In the genomic region with DNA sequence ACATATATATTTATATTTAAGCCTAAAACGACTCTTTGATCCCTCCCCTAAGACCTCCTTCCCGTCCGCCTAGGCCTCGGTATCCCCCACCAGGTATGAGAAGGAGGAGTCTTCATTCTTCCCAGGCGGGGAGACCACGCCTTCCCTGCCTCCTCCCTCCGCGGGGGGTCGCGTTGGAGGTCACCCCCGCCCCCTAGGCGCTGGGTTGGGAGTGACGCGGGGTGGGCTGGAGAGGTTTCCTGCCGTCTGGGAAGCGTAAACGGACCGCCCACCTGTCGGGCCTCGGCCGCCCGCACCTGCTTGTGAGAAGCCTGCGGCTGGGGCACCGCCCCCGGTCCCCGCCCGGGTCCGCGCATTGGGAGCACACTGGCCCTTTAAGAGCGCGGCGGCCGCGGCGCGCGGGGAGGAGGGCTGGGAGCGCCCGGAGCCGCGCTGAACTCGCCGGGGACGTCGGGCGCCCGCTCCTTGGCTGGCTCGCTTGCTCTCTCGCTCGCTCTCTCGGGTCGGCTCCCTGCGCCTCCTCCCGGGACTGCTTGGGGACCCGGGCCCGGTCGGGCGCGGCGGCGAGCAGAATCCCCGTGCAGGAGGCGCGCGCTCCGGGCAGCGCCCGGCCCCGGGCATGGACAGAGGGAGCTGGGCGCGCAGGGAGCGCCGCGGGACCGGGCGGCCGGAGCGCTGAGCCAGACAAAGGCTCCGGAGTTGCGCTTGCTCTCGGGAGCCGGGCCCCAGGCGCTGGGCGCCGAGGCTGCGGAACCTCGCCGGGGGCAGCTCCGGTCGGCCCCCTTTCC, we compare ENCODE assay signal across 1 cellular context.
TF ChIP-seq lines count a peak whose summit lies in the region.

Gene MMP15, plus strand, starts transcription at position 404 of the 788 bp plus-strand sequence. CDS start 597 bp downstream, outside the sequence.

TF ChIP-seq in HEK293, 187 proteins besides CTCF, POLR2A, EP300 and RAD21 (continued from another document):
- TF ChIP-seq, protein P1, sequence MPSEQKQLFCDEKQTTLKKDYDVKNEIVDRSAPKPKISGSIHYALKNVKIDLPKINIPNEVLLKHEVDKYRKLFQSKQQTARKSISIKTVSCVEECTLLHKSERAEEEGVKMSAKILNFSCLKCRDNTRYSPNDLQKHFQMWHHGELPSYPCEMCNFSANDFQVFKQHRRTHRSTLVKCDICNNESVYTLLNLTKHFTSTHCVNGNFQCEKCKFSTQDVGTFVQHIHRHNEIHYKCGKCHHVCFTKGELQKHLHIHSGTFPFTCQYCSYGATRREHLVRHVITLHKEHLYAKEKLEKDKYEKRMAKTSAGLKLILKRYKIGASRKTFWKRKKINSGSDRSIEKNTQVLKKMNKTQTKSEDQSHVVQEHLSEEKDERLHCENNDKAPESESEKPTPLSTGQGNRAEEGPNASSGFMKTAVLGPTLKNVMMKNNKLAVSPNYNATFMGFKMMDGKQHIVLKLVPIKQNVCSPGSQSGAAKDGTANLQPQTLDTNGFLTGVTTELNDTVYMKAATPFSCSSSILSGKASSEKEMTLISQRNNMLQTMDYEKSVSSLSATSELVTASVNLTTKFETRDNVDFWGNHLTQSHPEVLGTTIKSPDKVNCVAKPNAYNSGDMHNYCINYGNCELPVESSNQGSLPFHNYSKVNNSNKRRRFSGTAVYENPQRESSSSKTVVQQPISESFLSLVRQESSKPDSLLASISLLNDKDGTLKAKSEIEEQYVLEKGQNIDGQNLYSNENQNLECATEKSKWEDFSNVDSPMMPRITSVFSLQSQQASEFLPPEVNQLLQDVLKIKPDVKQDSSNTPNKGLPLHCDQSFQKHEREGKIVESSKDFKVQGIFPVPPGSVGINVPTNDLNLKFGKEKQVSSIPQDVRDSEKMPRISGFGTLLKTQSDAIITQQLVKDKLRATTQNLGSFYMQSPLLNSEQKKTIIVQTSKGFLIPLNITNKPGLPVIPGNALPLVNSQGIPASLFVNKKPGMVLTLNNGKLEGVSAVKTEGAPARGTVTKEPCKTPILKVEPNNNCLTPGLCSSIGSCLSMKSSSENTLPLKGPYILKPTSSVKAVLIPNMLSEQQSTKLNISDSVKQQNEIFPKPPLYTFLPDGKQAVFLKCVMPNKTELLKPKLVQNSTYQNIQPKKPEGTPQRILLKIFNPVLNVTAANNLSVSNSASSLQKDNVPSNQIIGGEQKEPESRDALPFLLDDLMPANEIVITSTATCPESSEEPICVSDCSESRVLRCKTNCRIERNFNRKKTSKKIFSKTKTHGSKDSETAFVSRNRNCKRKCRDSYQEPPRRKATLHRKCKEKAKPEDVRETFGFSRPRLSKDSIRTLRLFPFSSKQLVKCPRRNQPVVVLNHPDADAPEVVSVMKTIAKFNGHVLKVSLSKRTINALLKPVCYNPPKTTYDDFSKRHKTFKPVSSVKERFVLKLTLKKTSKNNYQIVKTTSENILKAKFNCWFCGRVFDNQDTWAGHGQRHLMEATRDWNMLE (tag by site-specific recombination; conservative IDR thresholded peaks at IDR 0.05; ENCODE audit: low read depth), result no peak
- TF ChIP-seq RBAK (tag by site-specific recombination; IDR thresholded peaks at IDR 0.05) (no peak), SP2 (tag by site-specific recombination; IDR thresholded peaks at IDR 0.05) (peak; percentile 78), ZFP37 (tag by site-specific recombination; IDR thresholded peaks at IDR 0.05) (no peak), ZNF416 (tag by site-specific recombination; IDR thresholded peaks at IDR 0.05) (no peak), ZNF341 (tag by site-specific recombination; IDR thresholded peaks at IDR 0.05; ENCODE audit: low read depth) (peak; percentile 18; the same call in 1 of the 2 replicates), SCRT1 (tag by site-specific recombination; IDR thresholded peaks at IDR 0.05; ENCODE audit: borderline replicate concordance) (peak; percentile 17; the same call in 1 of the 2 replicates), KLF16 (tag by site-specific recombination; IDR thresholded peaks at IDR 0.05) (peak; percentile 75), ZNF544 (tag by site-specific recombination; IDR thresholded peaks at IDR 0.05) (no peak), SP7 (tag by site-specific recombination; IDR thresholded peaks at IDR 0.05) (peak; percentile 79), ZBTB7A (tag by site-specific recombination; IDR thresholded peaks at IDR 0.05; ENCODE audit: low read depth) (0 out of 2 replicates have a peak, but pooled peaks have one; percentile 38), ZNF521 (tag by site-specific recombination; IDR thresholded peaks at IDR 0.05) (no peak), ZNF10 (tag by site-specific recombination; IDR thresholded peaks at IDR 0.05) (peak; percentile 47; the same call in 1 of the 2 replicates), ZEB2 (tag by site-specific recombination; IDR thresholded peaks at IDR 0.05) (peak; percentile 75), ZNF585B (tag by site-specific recombination; IDR thresholded peaks at IDR 0.05) (no peak), ZNF830 (tag by site-specific recombination; IDR thresholded peaks at IDR 0.05; ENCODE audit: low read depth) (no peak), WT1 (tag by site-specific recombination; IDR thresholded peaks at IDR 0.05) (peak; percentile 70), ZNF792 (tag by site-specific recombination; IDR thresholded peaks at IDR 0.05) (no peak), ZBTB48 (tag by site-specific recombination; IDR thresholded peaks at IDR 0.05) (peak; percentile 8; the same call in 1 of the 2 replicates), ZNF335 (tag by site-specific recombination; conservative IDR thresholded peaks at IDR 0.05) (peak; percentile 69), ZNF433 (tag by site-specific recombination; IDR thresholded peaks at IDR 0.05; ENCODE audit: low read depth) (no peak), EGR2 (tag by site-specific recombination; IDR thresholded peaks at IDR 0.05; ENCODE audit: low read depth) (peak; percentile 96), KLF7 (tag by site-specific recombination; IDR thresholded peaks at IDR 0.05; ENCODE audit: borderline replicate concordance) (peak; percentile 69; the same call in 1 of the 2 replicates), ZNF596 (tag by site-specific recombination; IDR thresholded peaks at IDR 0.05) (peak; percentile 65; the same call in 1 of the 2 replicates), ZNF398 (tag by site-specific recombination; IDR thresholded peaks at IDR 0.05) (peak; percentile 78), KLF17 (tag by site-specific recombination; IDR thresholded peaks at IDR 0.05) (0 out of 2 replicates have a peak, but pooled peaks have one; percentile 24), ZFHX2 (tag by site-specific recombination; conservative IDR thresholded peaks at IDR 0.05) (peak; percentile 95), GLIS1 (tag by site-specific recombination; IDR thresholded peaks at IDR 0.05) (peak; percentile 96)
- TF ChIP-seq, protein P2, sequence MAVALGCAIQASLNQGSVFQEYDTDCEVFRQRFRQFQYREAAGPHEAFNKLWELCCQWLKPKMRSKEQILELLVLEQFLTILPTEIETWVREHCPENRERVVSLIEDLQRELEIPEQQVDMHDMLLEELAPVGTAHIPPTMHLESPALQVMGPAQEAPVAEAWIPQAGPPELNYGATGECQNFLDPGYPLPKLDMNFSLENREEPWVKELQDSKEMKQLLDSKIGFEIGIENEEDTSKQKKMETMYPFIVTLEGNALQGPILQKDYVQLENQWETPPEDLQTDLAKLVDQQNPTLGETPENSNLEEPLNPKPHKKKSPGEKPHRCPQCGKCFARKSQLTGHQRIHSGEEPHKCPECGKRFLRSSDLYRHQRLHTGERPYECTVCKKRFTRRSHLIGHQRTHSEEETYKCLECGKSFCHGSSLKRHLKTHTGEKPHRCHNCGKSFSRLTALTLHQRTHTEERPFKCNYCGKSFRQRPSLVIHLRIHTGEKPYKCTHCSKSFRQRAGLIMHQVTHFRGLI (tag by site-specific recombination; IDR thresholded peaks at IDR 0.05), result peak; percentile 70; the same call in 1 of the 2 replicates
- TF ChIP-seq, protein P3, sequence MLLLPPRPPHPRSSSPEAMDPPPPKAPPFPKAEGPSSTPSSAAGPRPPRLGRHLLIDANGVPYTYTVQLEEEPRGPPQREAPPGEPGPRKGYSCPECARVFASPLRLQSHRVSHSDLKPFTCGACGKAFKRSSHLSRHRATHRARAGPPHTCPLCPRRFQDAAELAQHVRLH (tag by site-specific recombination; IDR thresholded peaks at IDR 0.05), result peak; percentile 34; the same call in 1 of the 2 replicates
- TF ChIP-seq, protein P4, sequence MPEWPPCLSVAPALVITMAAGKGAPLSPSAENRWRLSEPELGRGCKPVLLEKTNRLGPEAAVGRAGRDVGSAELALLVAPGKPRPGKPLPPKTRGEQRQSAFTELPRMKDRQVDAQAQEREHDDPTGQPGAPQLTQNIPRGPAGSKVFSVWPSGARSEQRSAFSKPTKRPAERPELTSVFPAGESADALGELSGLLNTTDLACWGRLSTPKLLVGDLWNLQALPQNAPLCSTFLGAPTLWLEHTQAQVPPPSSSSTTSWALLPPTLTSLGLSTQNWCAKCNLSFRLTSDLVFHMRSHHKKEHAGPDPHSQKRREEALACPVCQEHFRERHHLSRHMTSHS (tag by site-specific recombination; IDR thresholded peaks at IDR 0.05), result no peak
- TF ChIP-seq, protein P5, sequence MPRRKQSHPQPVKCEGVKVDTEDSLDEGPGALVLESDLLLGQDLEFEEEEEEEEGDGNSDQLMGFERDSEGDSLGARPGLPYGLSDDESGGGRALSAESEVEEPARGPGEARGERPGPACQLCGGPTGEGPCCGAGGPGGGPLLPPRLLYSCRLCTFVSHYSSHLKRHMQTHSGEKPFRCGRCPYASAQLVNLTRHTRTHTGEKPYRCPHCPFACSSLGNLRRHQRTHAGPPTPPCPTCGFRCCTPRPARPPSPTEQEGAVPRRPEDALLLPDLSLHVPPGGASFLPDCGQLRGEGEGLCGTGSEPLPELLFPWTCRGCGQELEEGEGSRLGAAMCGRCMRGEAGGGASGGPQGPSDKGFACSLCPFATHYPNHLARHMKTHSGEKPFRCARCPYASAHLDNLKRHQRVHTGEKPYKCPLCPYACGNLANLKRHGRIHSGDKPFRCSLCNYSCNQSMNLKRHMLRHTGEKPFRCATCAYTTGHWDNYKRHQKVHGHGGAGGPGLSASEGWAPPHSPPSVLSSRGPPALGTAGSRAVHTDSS (tag by site-specific recombination; IDR thresholded peaks at IDR 0.05), result no peak
- TF ChIP-seq, protein P6, sequence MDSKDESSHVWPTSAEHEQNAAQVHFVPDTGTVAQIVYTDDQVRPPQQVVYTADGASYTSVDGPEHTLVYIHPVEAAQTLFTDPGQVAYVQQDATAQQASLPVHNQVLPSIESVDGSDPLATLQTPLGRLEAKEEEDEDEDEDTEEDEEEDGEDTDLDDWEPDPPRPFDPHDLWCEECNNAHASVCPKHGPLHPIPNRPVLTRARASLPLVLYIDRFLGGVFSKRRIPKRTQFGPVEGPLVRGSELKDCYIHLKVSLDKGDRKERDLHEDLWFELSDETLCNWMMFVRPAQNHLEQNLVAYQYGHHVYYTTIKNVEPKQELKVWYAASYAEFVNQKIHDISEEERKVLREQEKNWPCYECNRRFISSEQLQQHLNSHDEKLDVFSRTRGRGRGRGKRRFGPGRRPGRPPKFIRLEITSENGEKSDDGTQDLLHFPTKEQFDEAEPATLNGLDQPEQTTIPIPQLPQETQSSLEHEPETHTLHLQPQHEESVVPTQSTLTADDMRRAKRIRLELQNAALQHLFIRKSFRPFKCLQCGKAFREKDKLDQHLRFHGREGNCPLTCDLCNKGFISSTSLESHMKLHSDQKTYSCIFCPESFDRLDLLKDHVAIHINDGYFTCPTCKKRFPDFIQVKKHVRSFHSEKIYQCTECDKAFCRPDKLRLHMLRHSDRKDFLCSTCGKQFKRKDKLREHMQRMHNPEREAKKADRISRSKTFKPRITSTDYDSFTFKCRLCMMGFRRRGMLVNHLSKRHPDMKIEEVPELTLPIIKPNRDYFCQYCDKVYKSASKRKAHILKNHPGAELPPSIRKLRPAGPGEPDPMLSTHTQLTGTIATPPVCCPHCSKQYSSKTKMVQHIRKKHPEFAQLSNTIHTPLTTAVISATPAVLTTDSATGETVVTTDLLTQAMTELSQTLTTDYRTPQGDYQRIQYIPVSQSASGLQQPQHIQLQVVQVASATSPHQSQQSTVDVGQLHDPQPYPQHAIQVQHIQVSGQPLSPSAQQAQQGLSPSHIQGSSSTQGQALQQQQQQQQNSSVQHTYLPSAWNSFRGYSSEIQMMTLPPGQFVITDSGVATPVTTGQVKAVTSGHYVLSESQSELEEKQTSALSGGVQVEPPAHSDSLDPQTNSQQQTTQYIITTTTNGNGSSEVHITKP (tag by site-specific recombination; IDR thresholded peaks at IDR 0.05), result peak; percentile 65
- TF ChIP-seq, protein P7, sequence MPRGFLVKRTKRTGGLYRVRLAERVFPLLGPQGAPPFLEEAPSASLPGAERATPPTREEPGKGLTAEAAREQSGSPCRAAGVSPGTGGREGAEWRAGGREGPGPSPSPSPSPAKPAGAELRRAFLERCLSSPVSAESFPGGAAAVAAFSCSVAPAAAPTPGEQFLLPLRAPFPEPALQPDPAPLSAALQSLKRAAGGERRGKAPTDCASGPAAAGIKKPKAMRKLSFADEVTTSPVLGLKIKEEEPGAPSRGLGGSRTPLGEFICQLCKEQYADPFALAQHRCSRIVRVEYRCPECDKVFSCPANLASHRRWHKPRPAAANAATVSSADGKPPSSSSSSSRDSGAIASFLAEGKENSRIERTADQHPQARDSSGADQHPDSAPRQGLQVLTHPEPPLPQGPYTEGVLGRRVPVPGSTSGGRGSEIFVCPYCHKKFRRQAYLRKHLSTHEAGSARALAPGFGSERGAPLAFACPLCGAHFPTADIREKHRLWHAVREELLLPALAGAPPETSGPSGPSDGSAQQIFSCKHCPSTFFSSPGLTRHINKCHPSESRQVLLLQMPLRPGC (tag by site-specific recombination; IDR thresholded peaks at IDR 0.05), result no peak
